ENCODE assay signal across 18 cellular contexts in genomic region chr9:78397045-78397843, GRCh38.
DNase-seq lines count a peak whose midpoint lies in the region; TF ChIP-seq lines count a peak whose summit lies in the region.
"Had no signal": no experiment of that assay in that cellular context is flagged by ENCODE, and none has a peak within 500 bp of the region (broad histone marks: within the 10 kb centered on the region; RNA-seq: fewer than 3 reads in every experiment).

No MANE protein-coding gene starts in this region.

- H3K27ac ChIP-seq in A673 (ENCODE audit: low read depth, low read length, poor library complexity, severe bottlenecking) (no peak overlapping the region), iPS-20b (ENCODE audit: low read length) (no peak overlapping the region)
- H3K27ac ChIP-seq: A549, parathyroid adenoma, upper lobe of right lung had no signal

- DNase-seq in A673 (ENCODE audit: low spot score) = peak; percentile 35
- peak; percentile 89 for DNase-seq in NCI-H1105 treated with DMSO at 0.1 percent for 48 hours (lab: John Stamatoyannopoulos, UW)
- DNase-seq in NCI-H69 (lab: John Stamatoyannopoulos, UW) = peak; percentile 97
- no peak for DNase-seq in COLO668 (lab: John Stamatoyannopoulos, UW; ENCODE audit: unreplicated experiment)
- DNase-seq in RKO (ENCODE audit: low spot score) = no peak
- no peak for DNase-seq in mucosa of gallbladder (ENCODE audit: low spot score)
- no peak for DNase-seq in EL
- DNase-seq: activated naive CD8-positive, alpha-beta T cell treated with anti-CD3 and anti-CD28 coated beads for 36 hours; activated T-cell treated with anti-CD3 and anti-CD28 coated beads, Interleukin-2, amount 50 U/mL, for 4 hours; CD8-positive, alpha-beta memory T cell; GDM1; left cardiac atrium; mucosa of descending colon; NCI-H1048; upper lobe of right lung had no signal

- H3K4me3 ChIP-seq in A673 (ENCODE audit: low read depth, low read length, poor library complexity, severe bottlenecking) (no peak overlapping the region), iPS-20b (ENCODE audit: low read length) (peak overlapping the region; percentile 22; the same call in 1 of the 2 replicates)
- H3K4me3 ChIP-seq: A549, mucosa of descending colon, upper lobe of right lung had no signal

- TF ChIP-seq CTCF in A673 (conservative IDR thresholded peaks at IDR 0.05; ENCODE audit: low read depth, low read length) = no peak

- no TSS peak for BruUV-seq in A673 (replicated peaks; lab: Mats Ljungman, UMichigan)

- H3K27me3 ChIP-seq in A673 (replicated peaks; ENCODE audit: insufficient read depth, low read depth, low read length, poor library complexity) (peaks cover 9% of the 10 kb centered on the region), iPS-20b (ENCODE audit: insufficient read depth, low read length) (no peaks in the 10 kb centered on the region)
- H3K27me3 ChIP-seq: upper lobe of right lung had no signal

- H3K4me1 ChIP-seq in A673 (ENCODE audit: insufficient read depth, low read length, poor library complexity, severe bottlenecking) (peaks cover 10% of the 10 kb centered on the region), iPS-20b (ENCODE audit: insufficient read depth, low read length) (peaks cover 39% of the 10 kb centered on the region)
- H3K4me1 ChIP-seq: A549, parathyroid adenoma, upper lobe of right lung had no signal

- peaks cover 10% of the 10 kb centered on the region for H3K9me3 ChIP-seq in A673 (ENCODE audit: low read depth, low read length, poor library complexity, severe bottlenecking)
- peaks cover 15% of the 10 kb centered on the region for H3K9me3 ChIP-seq in iPS-20b (ENCODE audit: insufficient read depth, low read depth, low read length)
- H3K9me3 ChIP-seq: upper lobe of right lung had no signal

- POLR2A ChIA-PET in A673 (lab: Charles Lee; ENCODE audit: low non-redundant PET) = no interaction called here

- H3K36me3 ChIP-seq in A673 (ENCODE audit: insufficient read depth, low read length, poor library complexity, severe bottlenecking) = no peaks in the 10 kb centered on the region
- peaks cover 10% of the 10 kb centered on the region; the same call in 1 of the 2 replicates for H3K36me3 ChIP-seq in iPS-20b (ENCODE audit: insufficient read depth, low read depth, low read length)
- H3K36me3 ChIP-seq: upper lobe of right lung had no signal

- intact Hi-C loops in A673 (cut with micrococcal nuclease; ENCODE audit: unreplicated experiment) = no loop called here

- CTCF ChIA-PET in A673 (lab: Charles Lee) = no interaction called here

- no peak overlapping the region for H3K9ac ChIP-seq in iPS-20b (ENCODE audit: low read depth, low read length)
- H3K9ac ChIP-seq: parathyroid adenoma had no signal

Comparison
In these comparisons a context has a peak if more than half of its experiments do, and no peak if none do; other contexts are left out.
1. DNase-seq: peak in A673 (single experiment), NCI-H1105 treated with DMSO at 0.1 percent for 48 hours (single experiment) and NCI-H69 (single experiment); none in COLO668 (single experiment), RKO (single experiment), mucosa of gallbladder (single experiment) and EL (single experiment).